In the genomic region with DNA sequence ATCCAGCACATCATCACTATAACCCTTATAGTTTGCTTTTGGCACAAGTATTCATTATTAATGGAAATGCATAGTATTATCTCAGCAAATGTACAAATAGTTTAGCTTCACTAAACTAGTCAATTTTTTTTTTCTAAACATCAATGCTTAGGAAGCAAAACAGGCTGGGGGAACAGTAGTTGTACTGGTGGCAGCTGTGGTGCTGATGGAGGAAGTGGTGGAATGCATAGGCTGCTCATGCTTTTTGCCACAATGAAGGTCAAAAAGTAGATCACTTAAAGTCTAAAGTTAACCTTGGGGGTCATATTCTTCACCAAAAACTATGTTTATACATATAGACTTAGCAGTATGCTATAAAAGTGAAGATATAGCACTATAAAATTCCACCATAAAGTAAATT, we compare ENCODE assay signal across 21 cellular contexts. TPM values are rescaled to one million over a fixed set of nuclear protein-coding genes. Genes with fewer than 3 reads are reported as not detected.
DNase-seq lines count a peak whose midpoint lies in the region; ATAC-seq lines count a peak whose summit lies in the region.
"Had no signal": no experiment of that assay in that cellular context is flagged by ENCODE, and none has a peak within 500 bp of the region (broad histone marks: within the 10 kb centered on the region; RNA-seq: fewer than 3 reads in every experiment).

No MANE protein-coding gene starts in this region.

- peaks cover 13% of the 10 kb centered on the region for H3K36me3 Mint-ChIP-seq in activated naive CD8-positive, alpha-beta T cell treated with anti-CD3 and anti-CD28 coated beads, Interleukin-2, amount 10 ng/mL, durations not matched to agents 7 days and 5 days
- no peaks in the 10 kb centered on the region for H3K36me3 Mint-ChIP-seq in activated naive CD8-positive, alpha-beta T cell treated with anti-CD3 and anti-CD28 coated beads, Interleukin-2, amount 50 U/mL, for 24 hours (ENCODE audit: low read depth)
- H3K36me3 Mint-ChIP-seq in T-helper 17 cell (ENCODE audit: low read depth) = no peaks in the 10 kb centered on the region
- no peaks in the 10 kb centered on the region for H3K36me3 Mint-ChIP-seq in effector memory CD8-positive, alpha-beta T cell (ENCODE audit: insufficient read depth)
- H3K36me3 Mint-ChIP-seq: CD8-positive, alpha-beta memory T cell had no signal

- no peaks in the 10 kb centered on the region for H3K27me3 ChIP-seq in Karpas-422 (ENCODE audit: low read length)
- no peaks in the 10 kb centered on the region for H3K27me3 ChIP-seq in subcutaneous abdominal adipose tissue (ENCODE audit: control insufficient read depth in 5 of 5, insufficient read depth in 4 of 5, low read length in 5 of 5)

- no peaks in the 10 kb centered on the region for H3K9me2 ChIP-seq in Karpas-422 (replicated peaks; ENCODE audit: insufficient read depth, low read length)

- H3K9me3 ChIP-seq in Karpas-422 (ENCODE audit: low read length) (no peaks in the 10 kb centered on the region), T-helper 17 cell (ENCODE audit: control insufficient read depth, low read length, poor library complexity, severe bottlenecking) (no peaks in the 10 kb centered on the region), subcutaneous abdominal adipose tissue (ENCODE audit: control insufficient read depth in 5 of 5, low read length in 5 of 5) (no peaks in the 10 kb centered on the region)

- no peak overlapping the region for H3K4me3 Mint-ChIP-seq in activated naive CD8-positive, alpha-beta T cell treated with anti-CD3 and anti-CD28 coated beads, Interleukin-2, amount 10 ng/mL, durations not matched to agents 7 days and 5 days
- H3K4me3 Mint-ChIP-seq in activated naive CD8-positive, alpha-beta T cell treated with anti-CD3 and anti-CD28 coated beads, Interleukin-2, amount 50 U/mL, for 24 hours = no peak overlapping the region
- H3K4me3 Mint-ChIP-seq in T-helper 17 cell = no peak overlapping the region
- H3K4me3 Mint-ChIP-seq in effector memory CD8-positive, alpha-beta T cell = no peak overlapping the region
- H3K4me3 Mint-ChIP-seq: CD8-positive, alpha-beta memory T cell had no signal

- H3K27me3 Mint-ChIP-seq in activated naive CD8-positive, alpha-beta T cell treated with anti-CD3 and anti-CD28 coated beads, Interleukin-2, amount 10 ng/mL, durations not matched to agents 7 days and 5 days = peaks cover 12% of the 10 kb centered on the region
- peaks cover 11% of the 10 kb centered on the region for H3K27me3 Mint-ChIP-seq in activated naive CD8-positive, alpha-beta T cell treated with anti-CD3 and anti-CD28 coated beads, Interleukin-2, amount 50 U/mL, for 24 hours
- H3K27me3 Mint-ChIP-seq in T-helper 17 cell = no peaks in the 10 kb centered on the region
- peaks cover 0 to 9% of the 10 kb centered on the region in 2 donors for H3K27me3 Mint-ChIP-seq in effector memory CD8-positive, alpha-beta T cell

- H3K36me3 ChIP-seq in Karpas-422 (ENCODE audit: insufficient read depth, low read length) (0 out of 2 replicates have a peak, but pooled peaks cover 4% of the 10 kb centered on the region), subcutaneous abdominal adipose tissue (ENCODE audit: control insufficient read depth in 5 of 5, insufficient read depth in 5 of 5, low read length in 5 of 5) (no peaks in the 10 kb centered on the region)

- H3K27ac ChIP-seq in Karpas-422 (ENCODE audit: low read length) (0 out of 2 replicates have a peak overlapping the region, but pooled peaks have one; percentile 7), subcutaneous abdominal adipose tissue (ENCODE audit: low read depth, low read length) (peak overlapping the region; percentile 44)
- H3K27ac ChIP-seq: C4-2B, RWPE1 had no signal

- H3K4me1 Mint-ChIP-seq in activated naive CD8-positive, alpha-beta T cell treated with anti-CD3 and anti-CD28 coated beads, Interleukin-2, amount 10 ng/mL, durations not matched to agents 7 days and 5 days = peaks cover 63% of the 10 kb centered on the region
- peaks cover 29% of the 10 kb centered on the region for H3K4me1 Mint-ChIP-seq in activated naive CD8-positive, alpha-beta T cell treated with anti-CD3 and anti-CD28 coated beads, Interleukin-2, amount 50 U/mL, for 24 hours
- peaks cover 29% of the 10 kb centered on the region for H3K4me1 Mint-ChIP-seq in T-helper 17 cell
- H3K4me1 Mint-ChIP-seq in effector memory CD8-positive, alpha-beta T cell (ENCODE audit: low read depth in 2 of 2) = peaks cover 0 to 1% of the 10 kb centered on the region in 2 donors

- H4K20me1 ChIP-seq in Karpas-422 (ENCODE audit: insufficient read depth, low read depth, low read length) = no peaks in the 10 kb centered on the region

- no peak overlapping the region for H2AFZ ChIP-seq in Karpas-422 (ENCODE audit: low read length)

- no peaks in the 10 kb centered on the region for H3K79me2 ChIP-seq in Karpas-422 (ENCODE audit: low read length)

- H3K27ac Mint-ChIP-seq in activated naive CD8-positive, alpha-beta T cell treated with anti-CD3 and anti-CD28 coated beads, Interleukin-2, amount 10 ng/mL, durations not matched to agents 7 days and 5 days = no peak overlapping the region
- no peak overlapping the region for H3K27ac Mint-ChIP-seq in activated naive CD8-positive, alpha-beta T cell treated with anti-CD3 and anti-CD28 coated beads, Interleukin-2, amount 50 U/mL, for 24 hours
- no peak overlapping the region for H3K27ac Mint-ChIP-seq in T-helper 17 cell
- no peak overlapping the region for H3K27ac Mint-ChIP-seq in effector memory CD8-positive, alpha-beta T cell
- H3K27ac Mint-ChIP-seq: CD8-positive, alpha-beta memory T cell had no signal

- H3K9ac ChIP-seq in Karpas-422 (ENCODE audit: low read length) = no peak overlapping the region
- H3K9ac ChIP-seq in subcutaneous abdominal adipose tissue (ENCODE audit: low read length in 5 of 5) = peak overlapping the region in 1 of 5 donors; percentile 7

- peak; percentile 61 for ATAC-seq in activated naive CD8-positive, alpha-beta T cell treated with anti-CD3 and anti-CD28 coated beads, Interleukin-2, amount 10 ng/mL, durations not matched to agents 7 days and 5 days (ENCODE audit: low read depth)
- ATAC-seq in activated naive CD8-positive, alpha-beta T cell treated with anti-CD3 and anti-CD28 coated beads, Interleukin-2, amount 50 U/mL, for 24 hours = no peak
- peak; percentile 61 for ATAC-seq in T-helper 17 cell
- ATAC-seq in effector memory CD8-positive, alpha-beta T cell (replicated peaks) = no peak

- no peak overlapping the region for H3K4me2 ChIP-seq in Karpas-422 (ENCODE audit: low read depth, low read length, poor library complexity, severe bottlenecking)

- H3K4me3 ChIP-seq in Karpas-422 (ENCODE audit: low read length) = no peak overlapping the region
- no peak overlapping the region for H3K4me3 ChIP-seq in subcutaneous abdominal adipose tissue (ENCODE audit: low read depth in 1 of 5, low read length in 5 of 5)

- POLR2A ChIA-PET in activated naive CD8-positive, alpha-beta T cell treated with anti-CD3 and anti-CD28 coated beads, Interleukin-2, amount 10 ng/mL, durations not matched to agents 7 days and 5 days (lab: Charles Lee) = interaction anchor here (1.0 to 1.9 kb wide), 2 partner anchors 29 to 74 kb away, joined by 3 to 4 read pairs; no protein-coding TSS in a partner anchor

- H3K4me1 ChIP-seq in Karpas-422 (ENCODE audit: low read length) = peaks cover 20% of the 10 kb centered on the region
- peaks cover 0 to 48% (median 13%) of the 10 kb centered on the region in 5 donors for H3K4me1 ChIP-seq in subcutaneous abdominal adipose tissue (ENCODE audit: control insufficient read depth in 5 of 5, insufficient read depth in 5 of 5, low read length in 5 of 5)

- DNase-seq in activated naive CD8-positive, alpha-beta T cell treated with anti-CD3 and anti-CD28 coated beads, Interleukin-2, amount 10 ng/mL, durations not matched to agents 7 days and 5 days = no peak
- DNase-seq in activated naive CD8-positive, alpha-beta T cell treated with anti-CD3 and anti-CD28 coated beads, Interleukin-2, amount 50 U/mL, for 24 hours = no peak
- no peak for DNase-seq in Karpas-422
- no peak for DNase-seq in T-helper 17 cell
- no peak for DNase-seq in effector memory CD8-positive, alpha-beta T cell
- no peak for DNase-seq in NCI-H2227 treated with DMSO at 0.1 percent for 48 hours (lab: John Stamatoyannopoulos, UW)
- DNase-seq in SW 1271 (lab: John Stamatoyannopoulos, UW) = no peak
- DNase-seq: Calu3; CD8-positive, alpha-beta memory T cell; Kasumi-1; NCI-H1092 treated with DMSO at 0.1 percent for 48 hours; NCI-H1436; NCI-H187 treated with DMSO at 0.1 percent for 48 hours; NCI-H2171 treated with DMSO at 0.1 percent for 48 hours; NCI-H524; NCI-H748 treated with DMSO at 0.1 percent for 48 hours; SHP77 treated with DMSO at 0.1 percent for 48 hours had no signal

- H3K9me3 Mint-ChIP-seq in activated naive CD8-positive, alpha-beta T cell treated with anti-CD3 and anti-CD28 coated beads, Interleukin-2, amount 10 ng/mL, durations not matched to agents 7 days and 5 days = no peaks in the 10 kb centered on the region
- H3K9me3 Mint-ChIP-seq in activated naive CD8-positive, alpha-beta T cell treated with anti-CD3 and anti-CD28 coated beads, Interleukin-2, amount 50 U/mL, for 24 hours = no peaks in the 10 kb centered on the region
- H3K9me3 Mint-ChIP-seq in effector memory CD8-positive, alpha-beta T cell = no peaks in the 10 kb centered on the region
- H3K9me3 Mint-ChIP-seq: CD8-positive, alpha-beta memory T cell had no signal

RNA-seq across cellular contexts. Expression of a gene that starts 36.3 kb away (rescaled TPM):
- total RNA-seq in activated naive CD8-positive, alpha-beta T cell treated with anti-CD3 and anti-CD28 coated beads, Interleukin-2, amount 10 ng/mL, durations not matched to agents 7 days and 5 days = 1 to 10 TPM; 1.4 to 2.1 TPM
- 2.0 and 4.3 TPM in 2 replicates for total RNA-seq in Karpas-422 (2014; rRNA removed; shearing (Covaris generic); ENCODE audit: low replicate concordance)
- 1 to 10 TPM; 1.7 to 2.0 TPM for total RNA-seq in T-helper 17 cell
- total RNA-seq: A673 had no signal

RNA-seq across cellular contexts. Expression of a gene that starts 50.8 kb away (rescaled TPM):
- 1 to 10 TPM; 3.7 to 5.1 TPM for total RNA-seq in activated naive CD8-positive, alpha-beta T cell treated with anti-CD3 and anti-CD28 coated beads, Interleukin-2, amount 10 ng/mL, durations not matched to agents 7 days and 5 days
- 14.5 and 35.3 TPM in 2 replicates for total RNA-seq in Karpas-422 (2014; rRNA removed; shearing (Covaris generic); ENCODE audit: low replicate concordance)
- total RNA-seq in T-helper 17 cell = 1 to 10 TPM; 1.6 to 1.7 TPM
- total RNA-seq: A673 had no signal

RNA-seq across cellular contexts. Expression of a gene that starts 51.2 kb away (rescaled TPM):
- 10 to 100 TPM; 19.3 to 20.4 TPM for total RNA-seq in activated naive CD8-positive, alpha-beta T cell treated with anti-CD3 and anti-CD28 coated beads, Interleukin-2, amount 10 ng/mL, durations not matched to agents 7 days and 5 days
- total RNA-seq in Karpas-422 (2014; rRNA removed; shearing (Covaris generic); ENCODE audit: low replicate concordance) = 88.7 and 254 TPM in 2 replicates
- 1 to 10 TPM; 4.9 to 5.7 TPM for total RNA-seq in T-helper 17 cell
- total RNA-seq: A673 had no signal

Comparison
In these comparisons a context has a peak if more than half of its experiments do, and no peak if none do; other contexts are left out.
1. ATAC-seq: peak in activated naive CD8-positive, alpha-beta T cell treated with anti-CD3 and anti-CD28 coated beads, Interleukin-2, amount 10 ng/mL, durations not matched to agents 7 days and 5 days (single experiment) and T-helper 17 cell (single experiment); none in activated naive CD8-positive, alpha-beta T cell treated with anti-CD3 and anti-CD28 coated beads, Interleukin-2, amount 50 U/mL, for 24 hours (single experiment) and effector memory CD8-positive, alpha-beta T cell (single experiment).